In the genomic region with DNA sequence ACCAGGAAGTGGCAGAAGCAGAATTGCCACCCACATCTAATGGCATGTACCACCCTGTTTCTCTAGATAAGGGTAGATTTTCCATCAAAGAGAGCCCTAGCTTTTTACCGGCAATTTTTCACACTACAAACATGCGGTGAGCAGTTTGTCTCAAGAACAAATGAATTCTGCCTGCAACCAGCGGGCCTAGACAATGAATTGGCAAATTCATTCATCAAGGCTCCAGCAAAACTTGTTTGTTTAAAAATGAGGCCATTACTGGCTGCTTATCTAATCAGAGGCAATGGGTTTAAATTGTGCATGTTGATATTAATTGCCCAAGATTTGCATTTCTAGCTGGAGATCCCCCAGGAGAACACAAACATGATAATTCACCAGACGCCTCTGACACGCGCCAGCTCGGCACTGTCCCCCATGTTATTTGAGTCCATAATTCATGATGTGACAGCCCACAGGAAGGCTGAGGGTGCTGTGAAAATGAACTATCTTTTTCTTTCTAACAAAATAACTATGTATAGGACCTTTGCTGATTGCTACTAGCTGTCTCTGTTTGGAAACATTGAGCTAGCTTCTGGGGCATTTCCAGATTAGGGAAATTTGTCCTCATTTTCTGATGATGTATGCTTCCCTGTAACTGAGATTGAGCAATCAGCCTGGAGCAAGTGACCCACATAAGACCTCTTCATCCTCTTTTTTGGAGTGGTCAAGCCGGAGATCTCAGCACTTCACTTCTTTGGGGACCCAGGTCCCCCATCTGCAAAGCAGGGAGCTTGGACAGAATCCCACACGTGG, we compare ENCODE assay signal across 1 cellular context.
TF ChIP-seq lines count a peak whose summit lies in the region.

No MANE protein-coding gene starts in this region.

TF ChIP-seq in K562, 482 proteins besides CTCF, POLR2A, EP300 and RAD21 (continued from another document):
- TF ChIP-seq, protein P1, sequence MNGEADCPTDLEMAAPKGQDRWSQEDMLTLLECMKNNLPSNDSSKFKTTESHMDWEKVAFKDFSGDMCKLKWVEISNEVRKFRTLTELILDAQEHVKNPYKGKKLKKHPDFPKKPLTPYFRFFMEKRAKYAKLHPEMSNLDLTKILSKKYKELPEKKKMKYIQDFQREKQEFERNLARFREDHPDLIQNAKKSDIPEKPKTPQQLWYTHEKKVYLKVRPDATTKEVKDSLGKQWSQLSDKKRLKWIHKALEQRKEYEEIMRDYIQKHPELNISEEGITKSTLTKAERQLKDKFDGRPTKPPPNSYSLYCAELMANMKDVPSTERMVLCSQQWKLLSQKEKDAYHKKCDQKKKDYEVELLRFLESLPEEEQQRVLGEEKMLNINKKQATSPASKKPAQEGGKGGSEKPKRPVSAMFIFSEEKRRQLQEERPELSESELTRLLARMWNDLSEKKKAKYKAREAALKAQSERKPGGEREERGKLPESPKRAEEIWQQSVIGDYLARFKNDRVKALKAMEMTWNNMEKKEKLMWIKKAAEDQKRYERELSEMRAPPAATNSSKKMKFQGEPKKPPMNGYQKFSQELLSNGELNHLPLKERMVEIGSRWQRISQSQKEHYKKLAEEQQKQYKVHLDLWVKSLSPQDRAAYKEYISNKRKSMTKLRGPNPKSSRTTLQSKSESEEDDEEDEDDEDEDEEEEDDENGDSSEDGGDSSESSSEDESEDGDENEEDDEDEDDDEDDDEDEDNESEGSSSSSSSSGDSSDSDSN (IDR thresholded peaks at IDR 0.05; ENCODE audit: borderline replicate concordance in 1 of 2, low read depth in 2 of 2, low read length in 2 of 2) = no peak
- TF ChIP-seq CEBPB (tag; IDR thresholded peaks at IDR 0.05) = peak; percentile 63
